In the genomic region with DNA sequence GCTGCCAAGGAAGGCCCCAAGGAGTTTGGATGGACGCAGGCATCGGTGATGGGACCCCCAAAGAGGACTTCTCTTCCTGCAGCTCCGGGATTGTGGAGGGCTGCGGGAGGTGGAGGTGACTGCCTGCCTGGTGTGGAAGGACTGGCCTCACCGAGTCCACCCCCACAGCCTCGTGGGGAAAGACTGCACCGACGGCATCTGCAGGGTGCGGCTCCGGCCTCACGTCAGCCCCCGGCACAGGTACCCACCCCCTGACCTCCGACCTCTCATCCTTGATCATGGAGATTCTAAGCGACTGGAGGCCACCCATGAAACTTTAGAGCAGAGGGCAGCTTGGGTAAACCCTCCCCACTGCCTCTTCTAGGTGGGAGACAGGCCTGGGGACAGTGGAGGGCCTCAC, we compare ENCODE assay signal across 2 cellular contexts.
TF ChIP-seq lines count a peak whose summit lies in the region.

No MANE protein-coding gene starts in this region.

TF ChIP-seq in IMR-90, 13 proteins besides CTCF, POLR2A, EP300 and RAD21:
- no peak for TF ChIP-seq RCOR1 (IDR thresholded peaks at IDR 0.05; ENCODE audit: insufficient replicate concordance, low read length)
- no peak for TF ChIP-seq SMC3 (IDR thresholded peaks at IDR 0.05; ENCODE audit: low read depth, low read length)

TF ChIP-seq in H1, 55 proteins besides CTCF, POLR2A, EP300 and RAD21:
- no peak for TF ChIP-seq PHF8 (conservative IDR thresholded peaks at IDR 0.05; ENCODE audit: low read depth, low read length)
- TF ChIP-seq ASH2L (IDR thresholded peaks at IDR 0.05; ENCODE audit: low read length), result no peak
- TF ChIP-seq CBX5 (IDR thresholded peaks at IDR 0.05; ENCODE audit: low read depth, low read length), result no peak
- TF ChIP-seq SUZ12 (IDR thresholded peaks at IDR 0.05; ENCODE audit: low read length), result no peak
- TF ChIP-seq CBX8 (IDR thresholded peaks at IDR 0.05; ENCODE audit: borderline replicate concordance, low read depth, low read length), result no peak
- no peak for TF ChIP-seq CHD1 (IDR thresholded peaks at IDR 0.05; ENCODE audit: low read depth, low read length)
- TF ChIP-seq SP4 (IDR thresholded peaks at IDR 0.05; ENCODE audit: low read length), result no peak
- TF ChIP-seq CHD2 (IDR thresholded peaks at IDR 0.05; ENCODE audit: low read length), result no peak
- TF ChIP-seq JUND (IDR thresholded peaks at IDR 0.05; ENCODE audit: low read length), result no peak
- TF ChIP-seq KDM1A (IDR thresholded peaks at IDR 0.05; ENCODE audit: borderline replicate concordance, low read length), result no peak
- no peak for TF ChIP-seq CREB1 (IDR thresholded peaks at IDR 0.05)
